Comparison of ENCODE assay signal across 25 cellular contexts in genomic region chr6:44092312-44092884, GRCh38. TPM values are rescaled to one million over a fixed set of nuclear protein-coding genes. Genes with fewer than 3 reads are reported as not detected.
A peak's percentile ranks its signal among the peaks of the same experiment; 100 is the strongest.
DNase-seq lines count a peak whose midpoint lies in the region; ATAC-seq, FAIRE-seq and TF ChIP-seq lines count a peak whose summit lies in the region.
"Had no signal": no experiment of that assay in that cellular context is flagged by ENCODE, and none has a peak within 500 bp of the region (broad histone marks: within the 10 kb centered on the region; RNA-seq: fewer than 3 reads in every experiment).

No MANE protein-coding gene starts in this region.

- no peaks in the 10 kb centered on the region for H3K79me2 ChIP-seq in K562 (ENCODE audit: control insufficient read depth, insufficient read depth, low read length)
- H3K79me2 ChIP-seq in HepG2 (ENCODE audit: insufficient read depth, low read length), result no peaks in the 10 kb centered on the region

- no peak for TF ChIP-seq POLR2A in K562 (conservative IDR thresholded peaks at IDR 0.05)
- TF ChIP-seq POLR2A in HepG2 (IDR thresholded peaks at IDR 0.05; ENCODE audit: insufficient read depth in 1 of 2, low read depth in 2 of 2, low read length in 2 of 2), result no peak

- intact Hi-C loops in Panc1 (cut with micrococcal nuclease; ENCODE audit: unreplicated experiment) (loop anchor here (10.0 kb wide), 1 partner anchor 162 kb away; the partner anchor contains the start of gene SLC35B2), K562 (cut with micrococcal nuclease) (loop anchor here (10.0 kb wide), 1 partner anchor 242 kb away; no protein-coding TSS in a partner anchor), HepG2 (cut with micrococcal nuclease; ENCODE audit: unreplicated experiment) (loop anchor here (10.0 kb wide), 1 partner anchor 242 kb away; no protein-coding TSS in a partner anchor)
- intact Hi-C loops in activated CD8-positive, alpha-beta T cell treated with anti-CD3 and anti-CD28 coated beads for 36 hours (cut with micrococcal nuclease), result no loop called here

- no peak for TF ChIP-seq RAD21 in K562 (CRISPR knock-in tag; conservative IDR thresholded peaks at IDR 0.05 in 1 of 2, IDR thresholded peaks at IDR 0.05 in 1 of 2)
- TF ChIP-seq RAD21 in HepG2 (CRISPR knock-in tag; IDR thresholded peaks at IDR 0.05), result no peak

- H3K9me3 ChIP-seq in Panc1 (ENCODE audit: control insufficient read depth, insufficient read depth, low read depth, low read length), result no peaks in the 10 kb centered on the region
- H3K9me3 ChIP-seq in K562 (replicated peaks; ENCODE audit: control insufficient read depth, insufficient read depth, low read depth, low read length), result no peaks in the 10 kb centered on the region
- H3K9me3 ChIP-seq in HepG2 (ENCODE audit: low read length), result no peaks in the 10 kb centered on the region
- H3K9me3 ChIP-seq: A549; BLaER1 treated with 17β-estradiol and CSF1 and Interleukin-3, amounts not matched to agents 10 nM and 100 nM; Caco-2 had no signal

- H3K4me1 Mint-ChIP-seq in activated CD8-positive, alpha-beta T cell treated with anti-CD3 and anti-CD28 coated beads for 36 hours (ENCODE audit: low read depth), result no peaks in the 10 kb centered on the region
- no peaks in the 10 kb centered on the region for H3K4me1 Mint-ChIP-seq in osteocyte (ENCODE audit: unreplicated experiment)
- H3K4me1 Mint-ChIP-seq: B cell had no signal

- no peak for ATAC-seq in Panc1
- no peak for ATAC-seq in K562
- ATAC-seq in HepG2, result peak; percentile 58
- no peak for ATAC-seq in activated CD8-positive, alpha-beta T cell treated with anti-CD3 and anti-CD28 coated beads for 36 hours
- ATAC-seq in HG02571 (IDR thresholded peaks at IDR 0.05; ENCODE audit: unreplicated experiment), result no peak
- ATAC-seq: A549; CD8-positive, alpha-beta T cell; GM12878 had no signal

- H3K4me2 ChIP-seq in K562 (ENCODE audit: insufficient read depth, low read length) (no peak overlapping the region), HepG2 (ENCODE audit: low read depth, low read length) (peak overlapping the region; percentile 36)
- H3K4me2 ChIP-seq: A549; BLaER1 treated with 17β-estradiol and CSF1 and Interleukin-3, amounts not matched to agents 10 nM and 100 nM had no signal

- POLR2A ChIA-PET in Panc1 (lab: Charles Lee), result interaction anchor here (0.6 kb wide), 1 partner anchor 186 kb away, joined by 4 read pairs; no protein-coding TSS in a partner anchor
- POLR2A ChIA-PET in K562 (lab: Yijun Ruan, JAX), result interaction anchor here (0.6 to 1.4 kb wide), 4 partner anchors 154 to 335 kb away, joined by 3 read pairs; partner anchors contain the start of gene HSP90AB1
- POLR2A ChIA-PET in HepG2 (lab: Yijun Ruan, JAX), result interaction anchor here (1.1 kb wide), 2 partner anchors 35 to 64 kb away, joined by 4 to 5 read pairs; partner anchors contain the start of genes MRPL14 and TMEM63B
- POLR2A ChIA-PET in activated CD8-positive, alpha-beta T cell treated with anti-CD3 and anti-CD28 coated beads for 36 hours (lab: Charles Lee), result interaction anchor here (0.8 kb wide), 1 partner anchor 15 kb away, joined by 3 read pairs; no protein-coding TSS in a partner anchor

- TF ChIP-seq EP300 in K562 (IDR thresholded peaks at IDR 0.05; ENCODE audit: low read length) (no peak), HepG2 (IDR thresholded peaks at IDR 0.05; ENCODE audit: low read depth in 2 of 2, low read length in 2 of 2) (peak in 1 of 2 experiments; percentile 88; a peak in 2 of 4 replicates), HepG2 (CRISPR knock-in tag; IDR thresholded peaks at IDR 0.05; ENCODE audit: borderline replicate concordance) (no peak; the same call in 1 of the 2 replicates)

- no peak overlapping the region for H3K4me3 ChIP-seq in Panc1 (ENCODE audit: low read depth in 2 of 2, low read length in 2 of 2)
- no peak overlapping the region for H3K4me3 ChIP-seq in K562
- H3K4me3 ChIP-seq in fibroblast of villous mesenchyme (ENCODE audit: low read depth, low read length), result no peak overlapping the region
- H3K4me3 ChIP-seq in HepG2 (replicated peaks in 1 of 3; ENCODE audit: insufficient read depth in 1 of 3, low read depth in 2 of 3, low read length in 3 of 3), result no peak overlapping the region
- H3K4me3 ChIP-seq: A549; BLaER1 treated with 17β-estradiol and CSF1 and Interleukin-3, amounts not matched to agents 10 nM and 100 nM; GM12878 had no signal

- no peak overlapping the region for H3K4me3 Mint-ChIP-seq in activated CD8-positive, alpha-beta T cell treated with anti-CD3 and anti-CD28 coated beads for 36 hours
- H3K4me3 Mint-ChIP-seq in osteocyte (ENCODE audit: unreplicated experiment), result no peak overlapping the region
- H3K4me3 Mint-ChIP-seq: B cell; CD4-positive, alpha-beta T cell; CD8-positive, alpha-beta T cell had no signal

- TF ChIP-seq CTCF in Panc1 (IDR thresholded peaks at IDR 0.05), result no peak
- TF ChIP-seq CTCF in K562 (IDR thresholded peaks at IDR 0.05 in 2 of 3, conservative IDR thresholded peaks at IDR 0.05 in 1 of 3; ENCODE audit: insufficient read depth in 2 of 3, low read depth in 1 of 3, low read length in 3 of 3), result no peak
- TF ChIP-seq CTCF in fibroblast of villous mesenchyme (IDR thresholded peaks at IDR 0.05; ENCODE audit: insufficient read depth, low read depth, low read length), result no peak
- TF ChIP-seq CTCF in HepG2 (CRISPR knock-in tag; IDR thresholded peaks at IDR 0.05), result peak; percentile 26; the same call in 1 of the 2 replicates
- no peak for TF ChIP-seq CTCF in activated CD8-positive, alpha-beta T cell treated with anti-CD3 and anti-CD28 coated beads for 36 hours (IDR thresholded peaks at IDR 0.05)
- no peak for TF ChIP-seq CTCF in osteocyte (IDR thresholded peaks at IDR 0.05)

- no peak overlapping the region for H3K9ac ChIP-seq in K562 (ENCODE audit: insufficient read depth in 1 of 2, low read depth in 2 of 2, low read length in 2 of 2)
- H3K9ac ChIP-seq in HepG2 (ENCODE audit: insufficient read depth, low read depth, low read length), result no peak overlapping the region

- H3K27me3 Mint-ChIP-seq in activated CD8-positive, alpha-beta T cell treated with anti-CD3 and anti-CD28 coated beads for 36 hours, result no peaks in the 10 kb centered on the region
- H3K27me3 Mint-ChIP-seq in osteocyte (ENCODE audit: unreplicated experiment), result no peaks in the 10 kb centered on the region
- H3K27me3 Mint-ChIP-seq: B cell; CD4-positive, alpha-beta T cell had no signal

- H3K27me3 ChIP-seq in Panc1 (ENCODE audit: control insufficient read depth, insufficient read depth, low read length) (no peaks in the 10 kb centered on the region), K562 (ENCODE audit: control insufficient read depth in 2 of 2, insufficient read depth in 2 of 2, low read length in 2 of 2) (no peaks in the 10 kb centered on the region), HepG2 (ENCODE audit: control insufficient read depth in 1 of 2, insufficient read depth in 2 of 2, low read length in 2 of 2) (no peaks in the 10 kb centered on the region)
- H3K27me3 ChIP-seq: BLaER1 treated with 17β-estradiol and CSF1 and Interleukin-3, amounts not matched to agents 10 nM and 100 nM had no signal

- DNase-seq in Panc1 (ENCODE audit: low read depth, low spot score) (no peak), K562 (ENCODE audit: extremely low read depth in 1 of 4, low spot score in 3 of 4) (no peak), fibroblast of villous mesenchyme (ENCODE audit: low read depth) (peak; percentile 36), HepG2 (ENCODE audit: low spot score) (peak; percentile 91), NCI-H2029 treated with DMSO at 0.1 percent for 48 hours (lab: John Stamatoyannopoulos, UW) (no peak), osteocyte (ENCODE audit: extremely low spot score, unreplicated experiment) (no peak)
- no peak for DNase-seq in activated CD8-positive, alpha-beta T cell treated with anti-CD3 and anti-CD28 coated beads for 36 hours
- DNase-seq: AML-193; Caco-2; Calu3; CD4-positive, alpha-beta T cell; CD8-positive, alpha-beta T cell; DMS79 treated with DMSO at 0.1 percent for 48 hours had no signal

- BruUV-seq in Panc1 (replicated peaks; lab: Mats Ljungman, UMichigan), result TSS peak; percentile 54
- BruUV-seq in K562 (replicated peaks; lab: Mats Ljungman, UMichigan), result no TSS peak
- no TSS peak for BruUV-seq in HepG2 (replicated peaks; lab: Mats Ljungman, UMichigan)

- no peak for FAIRE-seq in K562 (lab: Jason Lieb, UNC)
- peak; percentile 91 for FAIRE-seq in HepG2 (lab: Jason Lieb, UNC)
- FAIRE-seq: A549, D721Med, G401.6, GM12878, GM12892, GM18507, GM19239 had no signal

- H3K4me1 ChIP-seq in Panc1 (ENCODE audit: control insufficient read depth, insufficient read depth, low read length) (no peaks in the 10 kb centered on the region), K562 (replicated peaks in 1 of 2; ENCODE audit: control insufficient read depth in 2 of 2, insufficient read depth in 2 of 2, low read length in 2 of 2) (peaks cover 0 to 4% of the 10 kb centered on the region in 2 experiments; a peak in 3 of 5 replicates), HepG2 (ENCODE audit: insufficient read depth, low read length) (peaks cover 76% of the 10 kb centered on the region)
- H3K4me1 ChIP-seq: A549 had no signal

- H3K9me1 ChIP-seq in K562 (ENCODE audit: control insufficient read depth, insufficient read depth, low read length), result no peaks in the 10 kb centered on the region

- H4K20me1 ChIP-seq in K562 (replicated peaks; ENCODE audit: control insufficient read depth, insufficient read depth, low read length) (peaks cover 6% of the 10 kb centered on the region; the same call in 1 of the 2 replicates), HepG2 (ENCODE audit: insufficient read depth, low read length) (no peaks in the 10 kb centered on the region)

- H2AFZ ChIP-seq in K562 (ENCODE audit: low read depth, low read length) (no peak overlapping the region), HepG2 (ENCODE audit: low read length) (no peak overlapping the region)

- H3K9me3 Mint-ChIP-seq in activated CD8-positive, alpha-beta T cell treated with anti-CD3 and anti-CD28 coated beads for 36 hours, result no peaks in the 10 kb centered on the region
- no peaks in the 10 kb centered on the region for H3K9me3 Mint-ChIP-seq in osteocyte (ENCODE audit: unreplicated experiment)
- H3K9me3 Mint-ChIP-seq: CD4-positive, alpha-beta T cell; CD8-positive, alpha-beta T cell had no signal

- H3K27ac Mint-ChIP-seq in activated CD8-positive, alpha-beta T cell treated with anti-CD3 and anti-CD28 coated beads for 36 hours, result no peak overlapping the region
- H3K27ac Mint-ChIP-seq in osteocyte (ENCODE audit: unreplicated experiment), result no peak overlapping the region
- H3K27ac Mint-ChIP-seq: B cell; CD4-positive, alpha-beta T cell; CD8-positive, alpha-beta T cell had no signal

- WGBS in K562 (ENCODE audit: insufficient coverage, low coverage, missing lambda C conversion rate), result 81% methylated on average over 5 of the region's 5 CpGs
- WGBS in HepG2 (ENCODE audit: low lambda C conversion rate), result 7% methylated on average over 5 of the region's 5 CpGs

- H3K36me3 Mint-ChIP-seq in activated CD8-positive, alpha-beta T cell treated with anti-CD3 and anti-CD28 coated beads for 36 hours (ENCODE audit: low read depth), result no peaks in the 10 kb centered on the region
- peaks cover 5% of the 10 kb centered on the region for H3K36me3 Mint-ChIP-seq in osteocyte (ENCODE audit: unreplicated experiment)

- in situ Hi-C loops in Panc1 (cut with HindIII; ENCODE audit: low pct_unique_long_range_greater_than_20kb, low sequenced_read_pairs) (no loop called here), K562 (cut with MboI) (no loop called here), HepG2 (cut with HindIII; ENCODE audit: extremely low pct_ligation_motif_present, low pct_unique_long_range_greater_than_20kb) (no loop called here)

- H3K36me3 ChIP-seq in Panc1 (ENCODE audit: control insufficient read depth, insufficient read depth, low read length) (no peaks in the 10 kb centered on the region), K562 (ENCODE audit: control insufficient read depth, insufficient read depth, low read length) (peaks cover 50% of the 10 kb centered on the region; the same call in 2 of the 3 replicates), HepG2 (replicated peaks in 1 of 2; ENCODE audit: control insufficient read depth in 1 of 2, insufficient read depth in 2 of 2, low read length in 2 of 2) (no peaks in the 10 kb centered on the region)

- CTCF ChIA-PET in Panc1 (lab: Charles Lee), result no interaction called here
- CTCF ChIA-PET in K562 (lab: Yijun Ruan, JAX; ENCODE audit: low intra/inter-chr PET ratio), result interaction anchor here (0.6 kb wide), 1 partner anchor 322 kb away, joined by 3 read pairs; the partner anchor contains the start of gene VEGFA
- CTCF ChIA-PET in HepG2 (lab: Yijun Ruan, JAX; ENCODE audit: low intra/inter-chr PET ratio, low total read pairs), result no interaction called here
- CTCF ChIA-PET in activated CD8-positive, alpha-beta T cell treated with anti-CD3 and anti-CD28 coated beads for 36 hours (lab: Charles Lee), result interaction anchor here (1.0 to 1.2 kb wide), 2 partner anchors 13 to 175 kb away, joined by 3 to 4 read pairs; no protein-coding TSS in a partner anchor

- H3K27ac ChIP-seq in Panc1 (ENCODE audit: low read length), result no peak overlapping the region
- H3K27ac ChIP-seq in K562 (ENCODE audit: extremely low read depth, low read depth, low read length), result no peak overlapping the region
- H3K27ac ChIP-seq in HepG2 (ENCODE audit: extremely low read length, insufficient read depth, low read length), result peak overlapping the region; percentile 76
- H3K27ac ChIP-seq: 22Rv1; A549; BLaER1 treated with 17β-estradiol and CSF1 and Interleukin-3, amounts not matched to agents 10 nM and 100 nM; C4-2B had no signal

RNA-seq across cellular contexts. Expression of gene MRPL14, which starts 34.9 kb away (rescaled TPM):
- total RNA-seq in Panc1 (2021; ENCODE audit: unreplicated experiment), result 82.0 TPM
- polyA plus RNA-seq in Panc1 (2012; ENCODE audit: insufficient read length), result 80.3 TPM
- 39.2 and 66.5 TPM in 2 replicates for total RNA-seq in K562 (2011; cell fraction: chromatin; rRNA removed; ENCODE audit: low replicate concordance)
- total RNA-seq in K562 (2011; cell fraction: nucleolus; rRNA removed), result 54.2 and 60.8 TPM in 2 replicates
- 55.7 and 67.6 TPM in 2 replicates for total RNA-seq in K562 (2011; cell fraction: nucleoplasm; rRNA removed)
- 166 and 199 TPM in 2 replicates for total RNA-seq in K562 (2014; rRNA removed)
- total RNA-seq in K562 (2014; rRNA removed; fragmentation: Illumina TruSeq; extraction: Trizol), result 97.5 and 126 TPM in 2 replicates
- 130 and 136 TPM in 2 replicates for total RNA-seq in K562 (2015; rRNA removed; fragmentation: Illumina TruSeq; extraction: Trizol)
- total RNA-seq in K562 (2021), result 143 and 149 TPM in 2 replicates
- polyA plus RNA-seq in K562 (2011; rRNA removed), result 145 and 165 TPM in 2 replicates
- 149 and 217 TPM in 2 replicates for polyA plus RNA-seq in K562 (2011; cell fraction: cytosol; rRNA removed)
- polyA plus RNA-seq in K562 (2011; cell fraction: nucleus; rRNA removed), result 68.7 and 82.6 TPM in 2 replicates
- 102 and 171 TPM in 2 replicates for polyA plus RNA-seq in K562 (2012)
- 134 and 163 TPM in 2 replicates for polyA plus RNA-seq in K562 (2014; fragmentation: Illumina TruSeq; extraction: Trizol)
- 100 to 1,000 TPM; 414 to 424 TPM for polyA plus RNA-seq in K562 (2014; fragmentation: Nextera tagmentation; extraction: Ambion mirVana)
- 195 and 240 TPM in 2 replicates for polyA plus RNA-seq in K562 (2014; rRNA removed)
- 39.8 and 41.8 TPM in 2 replicates for polyA minus RNA-seq in K562 (2011; rRNA and poly(A)+ RNA removed)
- 38.6 and 39.1 TPM in 2 replicates for polyA minus RNA-seq in K562 (2011; cell fraction: cytosol; rRNA and poly(A)+ RNA removed)
- polyA minus RNA-seq in K562 (2011; cell fraction: nucleus; rRNA and poly(A)+ RNA removed), result 15.3 and 25.4 TPM in 2 replicates
- 47.5 and 51.9 TPM in 2 replicates for total RNA-seq in fibroblast of villous mesenchyme
- total RNA-seq in HepG2 (2016; rRNA removed; fragmentation: Illumina TruSeq; extraction: Trizol), result 178 and 191 TPM in 2 replicates
- 169 and 189 TPM in 2 replicates for total RNA-seq in HepG2 (2016; cell fraction: cytosol; rRNA removed; fragmentation: Illumina TruSeq; extraction: Trizol; ENCODE audit: low read depth)
- total RNA-seq in HepG2 (2016; cell fraction: insoluble cytoplasmic fraction; rRNA removed; fragmentation: Illumina TruSeq; extraction: Trizol), result 186 and 208 TPM in 2 replicates
- total RNA-seq in HepG2 (2016; cell fraction: membrane; rRNA removed; fragmentation: Illumina TruSeq; extraction: Trizol), result 148 and 200 TPM in 2 replicates
- total RNA-seq in HepG2 (2016; cell fraction: nucleus; rRNA removed; fragmentation: Illumina TruSeq; extraction: Trizol), result 65.1 and 65.8 TPM in 2 replicates
- polyA plus RNA-seq in HepG2 (2011; rRNA removed), result 157 and 166 TPM in 2 replicates
- 144 and 170 TPM in 2 replicates for polyA plus RNA-seq in HepG2 (2011; cell fraction: cytosol; rRNA removed)
- 42.8 and 46.0 TPM in 2 replicates for polyA plus RNA-seq in HepG2 (2011; cell fraction: nucleus; rRNA removed)
- polyA plus RNA-seq in HepG2 (2012), result 135 and 137 TPM in 2 replicates
- polyA plus RNA-seq in HepG2 (2016; cell fraction: cytosol; fragmentation: Illumina TruSeq; extraction: Trizol; ENCODE audit: low read depth), result 114 and 150 TPM in 2 replicates
- polyA plus RNA-seq in HepG2 (2016; cell fraction: insoluble cytoplasmic fraction; fragmentation: Illumina TruSeq; extraction: Trizol; ENCODE audit: low read depth), result 163 and 186 TPM in 2 replicates
- polyA plus RNA-seq in HepG2 (2016; cell fraction: membrane; fragmentation: Illumina TruSeq; extraction: Trizol; ENCODE audit: low read depth), result 111 and 143 TPM in 2 replicates
- 92.9 and 98.5 TPM in 2 replicates for polyA plus RNA-seq in HepG2 (2016; cell fraction: nucleus; fragmentation: Illumina TruSeq; extraction: Trizol; ENCODE audit: insufficient read depth, low read depth)
- 33.2 and 40.9 TPM in 2 replicates for polyA minus RNA-seq in HepG2 (2011; rRNA and poly(A)+ RNA removed; ENCODE audit: low replicate concordance)
- 22.7 and 28.4 TPM in 2 replicates for polyA minus RNA-seq in HepG2 (2011; cell fraction: cytosol; rRNA and poly(A)+ RNA removed)
- 20.0 and 21.5 TPM in 2 replicates for polyA minus RNA-seq in HepG2 (2011; cell fraction: nucleus; rRNA and poly(A)+ RNA removed)
- total RNA-seq in activated CD8-positive, alpha-beta T cell treated with anti-CD3 and anti-CD28 coated beads for 36 hours, result 10 to 100 TPM; 42.8 to 44.3 TPM
- total RNA-seq in osteocyte, result 36.5 and 38.9 TPM in 2 replicates

RNA-seq across cellular contexts. Expression of gene TMEM63B, which starts 35.0 kb away (rescaled TPM):
- total RNA-seq in Panc1 (2021; ENCODE audit: unreplicated experiment) (54.1 TPM), K562 (2014; rRNA removed) (12.6 and 22.5 TPM in 2 replicates), K562 (2014; rRNA removed; fragmentation: Illumina TruSeq; extraction: Trizol) (10.8 and 14.4 TPM in 2 replicates), K562 (2015; rRNA removed; fragmentation: Illumina TruSeq; extraction: Trizol) (14.0 and 14.3 TPM in 2 replicates), K562 (2021) (39.2 and 39.4 TPM in 2 replicates), fibroblast of villous mesenchyme (21.3 and 32.4 TPM in 2 replicates), HepG2 (2016; rRNA removed; fragmentation: Illumina TruSeq; extraction: Trizol) (13.9 and 27.4 TPM in 2 replicates), osteocyte (36.1 and 36.2 TPM in 2 replicates)
- 81.4 TPM for polyA plus RNA-seq in Panc1 (2012; ENCODE audit: insufficient read length)
- total RNA-seq in K562 (2011; cell fraction: chromatin; rRNA removed; ENCODE audit: low replicate concordance), result 125 and 274 TPM in 2 replicates
- total RNA-seq in K562 (2011; cell fraction: nucleolus; rRNA removed), result 162 and 166 TPM in 2 replicates
- 160 TPM in 2 replicates for total RNA-seq in K562 (2011; cell fraction: nucleoplasm; rRNA removed)
- polyA plus RNA-seq in K562 (2011; rRNA removed) (37.0 and 59.6 TPM in 2 replicates), K562 (2014; fragmentation: Illumina TruSeq; extraction: Trizol) (32.5 and 35.7 TPM in 2 replicates), K562 (2014; fragmentation: Nextera tagmentation; extraction: Ambion mirVana) (under 1 TPM; 0.14 to 0.17 TPM), K562 (2014; rRNA removed) (26.8 and 31.0 TPM in 2 replicates), HepG2 (2011; rRNA removed) (75.8 and 83.8 TPM in 2 replicates)
- 69.9 and 86.4 TPM in 2 replicates for polyA plus RNA-seq in K562 (2011; cell fraction: cytosol; rRNA removed)
- polyA plus RNA-seq in K562 (2011; cell fraction: nucleus; rRNA removed), result 128 and 148 TPM in 2 replicates
- polyA plus RNA-seq in K562 (2012), result 27.9 and 28.7 TPM in 2 replicates
- 52.7 and 68.9 TPM in 2 replicates for polyA minus RNA-seq in K562 (2011; rRNA and poly(A)+ RNA removed)
- polyA minus RNA-seq in K562 (2011; cell fraction: cytosol; rRNA and poly(A)+ RNA removed), result 35.2 and 46.9 TPM in 2 replicates
- 25.6 and 33.4 TPM in 2 replicates for polyA minus RNA-seq in K562 (2011; cell fraction: nucleus; rRNA and poly(A)+ RNA removed)
- 5.1 and 5.8 TPM in 2 replicates for total RNA-seq in HepG2 (2016; cell fraction: cytosol; rRNA removed; fragmentation: Illumina TruSeq; extraction: Trizol; ENCODE audit: low read depth)
- 11.4 and 28.3 TPM in 2 replicates for total RNA-seq in HepG2 (2016; cell fraction: insoluble cytoplasmic fraction; rRNA removed; fragmentation: Illumina TruSeq; extraction: Trizol)
- 14.9 and 15.8 TPM in 2 replicates for total RNA-seq in HepG2 (2016; cell fraction: membrane; rRNA removed; fragmentation: Illumina TruSeq; extraction: Trizol)
- total RNA-seq in HepG2 (2016; cell fraction: nucleus; rRNA removed; fragmentation: Illumina TruSeq; extraction: Trizol), result 28.7 and 33.8 TPM in 2 replicates
- polyA plus RNA-seq in HepG2 (2011; cell fraction: cytosol; rRNA removed), result 81.0 and 82.0 TPM in 2 replicates
- polyA plus RNA-seq in HepG2 (2011; cell fraction: nucleus; rRNA removed), result 185 and 224 TPM in 2 replicates
- 37.7 and 41.7 TPM in 2 replicates for polyA plus RNA-seq in HepG2 (2012)
- 5.0 and 5.6 TPM in 2 replicates for polyA plus RNA-seq in HepG2 (2016; cell fraction: cytosol; fragmentation: Illumina TruSeq; extraction: Trizol; ENCODE audit: low read depth)
- 13.6 and 16.8 TPM in 2 replicates for polyA plus RNA-seq in HepG2 (2016; cell fraction: insoluble cytoplasmic fraction; fragmentation: Illumina TruSeq; extraction: Trizol; ENCODE audit: low read depth)
- polyA plus RNA-seq in HepG2 (2016; cell fraction: membrane; fragmentation: Illumina TruSeq; extraction: Trizol; ENCODE audit: low read depth), result 10.0 and 10.2 TPM in 2 replicates
- 69.5 and 76.1 TPM in 2 replicates for polyA plus RNA-seq in HepG2 (2016; cell fraction: nucleus; fragmentation: Illumina TruSeq; extraction: Trizol; ENCODE audit: insufficient read depth, low read depth)
- 62.2 and 179 TPM in 2 replicates for polyA minus RNA-seq in HepG2 (2011; rRNA and poly(A)+ RNA removed; ENCODE audit: low replicate concordance)
- polyA minus RNA-seq in HepG2 (2011; cell fraction: cytosol; rRNA and poly(A)+ RNA removed), result 36.8 and 42.0 TPM in 2 replicates
- 36.6 and 36.8 TPM in 2 replicates for polyA minus RNA-seq in HepG2 (2011; cell fraction: nucleus; rRNA and poly(A)+ RNA removed)
- 10 to 100 TPM in 1 of 2 experiments, 1 to 10 TPM in 1; 9.1 to 12.9 TPM for total RNA-seq in activated CD8-positive, alpha-beta T cell treated with anti-CD3 and anti-CD28 coated beads for 36 hours

Comparison
In these comparisons a context has a peak if more than half of its experiments do, and no peak if none do; other contexts are left out.
1. DNase-seq: peak in fibroblast of villous mesenchyme (single experiment) and HepG2 (single experiment); none in Panc1 (single experiment), K562 (0 of 4), activated CD8-positive, alpha-beta T cell treated with anti-CD3 and anti-CD28 coated beads for 36 hours (single experiment), NCI-H2029 treated with DMSO at 0.1 percent for 48 hours (single experiment) and osteocyte (single experiment).
2. CTCF ChIA-PET loops: an anchor here in K562 (0.6 kb wide) and activated CD8-positive, alpha-beta T cell treated with anti-CD3 and anti-CD28 coated beads for 36 hours (1.0 to 1.2 kb wide); none called in Panc1 and HepG2.